In the genomic region with DNA sequence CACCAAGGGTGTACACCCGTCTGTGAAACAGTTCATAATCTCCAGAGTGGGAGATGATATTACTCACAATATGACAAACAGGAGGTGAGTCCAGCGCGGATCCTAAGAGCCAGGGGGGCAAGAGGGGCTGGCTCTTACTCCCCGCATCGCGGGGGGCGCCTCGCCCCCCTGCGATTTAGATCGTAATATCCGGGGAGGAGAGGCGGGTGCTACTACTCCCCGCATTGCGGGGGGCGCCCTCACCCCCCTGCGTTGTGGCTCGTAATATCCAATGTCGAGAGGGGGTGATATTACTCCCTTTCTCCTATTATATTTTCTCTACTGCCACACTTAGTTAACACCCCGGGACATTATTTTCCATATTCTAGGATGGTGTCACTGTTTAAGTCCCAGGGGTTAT, we compare ENCODE assay signal across 27 cellular contexts.
DNase-seq lines count a peak whose midpoint lies in the region; ATAC-seq and TF ChIP-seq lines count a peak whose summit lies in the region.
"Had no signal": no experiment of that assay in that cellular context is flagged by ENCODE, and none has a peak within 500 bp of the region (broad histone marks: within the 10 kb centered on the region; RNA-seq: fewer than 3 reads in every experiment).

No MANE protein-coding gene starts in this region.

- no peaks in the 10 kb centered on the region for H3K36me3 ChIP-seq in upper lobe of right lung
- H3K36me3 ChIP-seq: BE2C; BLaER1; BLaER1 treated with 17β-estradiol and CSF1 and Interleukin-3, amounts not matched to agents 10 nM and 100 nM had no signal

- TF ChIP-seq CTCF in upper lobe of right lung (IDR thresholded peaks at IDR 0.05): no peak

- DNase-seq in upper lobe of right lung (peak; percentile 46), dermis blood vessel endothelial cell (no peak)
- DNase-seq: 8988T; ACHN; AML-193; BE2C; C1 segment of cervical spinal cord; Caco-2; Calu3; CD4-positive, alpha-beta memory T cell; CD4-positive, alpha-beta T cell; CD4-positive, CD25-positive, alpha-beta regulatory T cell; CD8-positive, alpha-beta memory T cell; CD8-positive, alpha-beta T cell; COR-L47; DMS 273 treated with DMSO at 0.1 percent for 48 hours; DMS153; DMS53; DMS79; DMS79 treated with DMSO at 0.1 percent for 48 hours; DND-41; EL had no signal

- no peak for ATAC-seq in upper lobe of right lung
- ATAC-seq: A549; CD8-positive, alpha-beta T cell had no signal

- intact Hi-C loops in upper lobe of right lung (cut with DNase I): no loop called here

- H3K27me3 ChIP-seq in upper lobe of right lung: no peaks in the 10 kb centered on the region
- H3K27me3 ChIP-seq: BLaER1; BLaER1 treated with 17β-estradiol and CSF1 and Interleukin-3, amounts not matched to agents 10 nM and 100 nM had no signal

- H3K27ac ChIP-seq in upper lobe of right lung: no peak overlapping the region
- H3K27ac ChIP-seq: 22Rv1; A549; BLaER1; BLaER1 treated with 17β-estradiol and CSF1 and Interleukin-3, amounts not matched to agents 10 nM and 100 nM; C4-2B had no signal

- H3K4me3 ChIP-seq in upper lobe of right lung: no peak overlapping the region
- H3K4me3 ChIP-seq: A549; BLaER1; BLaER1 treated with 17β-estradiol and CSF1 and Interleukin-3, amounts not matched to agents 10 nM and 100 nM had no signal

- no peaks in the 10 kb centered on the region for H3K4me1 ChIP-seq in upper lobe of right lung
- H3K4me1 ChIP-seq: A549; BE2C; BLaER1; BLaER1 treated with 17β-estradiol and CSF1 and Interleukin-3, amounts not matched to agents 10 nM and 100 nM had no signal

- no peaks in the 10 kb centered on the region for H3K9me3 ChIP-seq in upper lobe of right lung
- H3K9me3 ChIP-seq: A549; BE2C; BLaER1; BLaER1 treated with 17β-estradiol and CSF1 and Interleukin-3, amounts not matched to agents 10 nM and 100 nM; Caco-2 had no signal
